Comparison of ENCODE assay signal across 1 cellular context in the genomic region with DNA sequence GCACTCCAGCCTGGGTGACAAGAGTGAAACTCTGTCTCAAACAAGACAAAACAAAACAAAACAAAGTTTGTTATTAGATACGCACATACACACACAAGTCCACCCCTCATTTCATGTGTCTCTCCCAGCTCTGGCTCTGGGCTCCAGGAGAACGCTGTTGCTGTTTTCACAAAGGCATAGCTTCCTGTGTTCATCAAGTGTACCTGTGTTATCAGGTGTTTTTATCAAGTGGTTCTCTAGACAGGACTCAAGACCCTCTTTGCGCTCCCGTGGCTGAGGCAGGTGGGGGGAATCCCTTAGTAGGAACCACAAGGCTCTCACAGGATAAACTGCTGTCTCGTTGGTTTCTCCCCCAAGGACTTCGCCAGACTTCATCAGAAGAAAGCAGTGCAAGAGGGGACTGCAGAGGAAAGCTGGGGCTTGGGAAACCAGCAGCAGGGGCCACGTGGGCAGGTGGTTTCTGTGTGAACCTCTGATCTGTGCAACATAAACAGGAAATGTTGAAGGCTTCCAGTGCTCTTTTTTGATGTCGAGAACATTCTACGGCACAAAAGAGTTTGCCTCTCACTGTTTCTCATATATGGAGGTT.
TF ChIP-seq lines count a peak whose summit lies in the region.

No MANE protein-coding gene starts in this region.

TF ChIP-seq in GM23338, 12 proteins besides CTCF, POLR2A, EP300 and RAD21 (continued from another document):
- TF ChIP-seq, protein P1, sequence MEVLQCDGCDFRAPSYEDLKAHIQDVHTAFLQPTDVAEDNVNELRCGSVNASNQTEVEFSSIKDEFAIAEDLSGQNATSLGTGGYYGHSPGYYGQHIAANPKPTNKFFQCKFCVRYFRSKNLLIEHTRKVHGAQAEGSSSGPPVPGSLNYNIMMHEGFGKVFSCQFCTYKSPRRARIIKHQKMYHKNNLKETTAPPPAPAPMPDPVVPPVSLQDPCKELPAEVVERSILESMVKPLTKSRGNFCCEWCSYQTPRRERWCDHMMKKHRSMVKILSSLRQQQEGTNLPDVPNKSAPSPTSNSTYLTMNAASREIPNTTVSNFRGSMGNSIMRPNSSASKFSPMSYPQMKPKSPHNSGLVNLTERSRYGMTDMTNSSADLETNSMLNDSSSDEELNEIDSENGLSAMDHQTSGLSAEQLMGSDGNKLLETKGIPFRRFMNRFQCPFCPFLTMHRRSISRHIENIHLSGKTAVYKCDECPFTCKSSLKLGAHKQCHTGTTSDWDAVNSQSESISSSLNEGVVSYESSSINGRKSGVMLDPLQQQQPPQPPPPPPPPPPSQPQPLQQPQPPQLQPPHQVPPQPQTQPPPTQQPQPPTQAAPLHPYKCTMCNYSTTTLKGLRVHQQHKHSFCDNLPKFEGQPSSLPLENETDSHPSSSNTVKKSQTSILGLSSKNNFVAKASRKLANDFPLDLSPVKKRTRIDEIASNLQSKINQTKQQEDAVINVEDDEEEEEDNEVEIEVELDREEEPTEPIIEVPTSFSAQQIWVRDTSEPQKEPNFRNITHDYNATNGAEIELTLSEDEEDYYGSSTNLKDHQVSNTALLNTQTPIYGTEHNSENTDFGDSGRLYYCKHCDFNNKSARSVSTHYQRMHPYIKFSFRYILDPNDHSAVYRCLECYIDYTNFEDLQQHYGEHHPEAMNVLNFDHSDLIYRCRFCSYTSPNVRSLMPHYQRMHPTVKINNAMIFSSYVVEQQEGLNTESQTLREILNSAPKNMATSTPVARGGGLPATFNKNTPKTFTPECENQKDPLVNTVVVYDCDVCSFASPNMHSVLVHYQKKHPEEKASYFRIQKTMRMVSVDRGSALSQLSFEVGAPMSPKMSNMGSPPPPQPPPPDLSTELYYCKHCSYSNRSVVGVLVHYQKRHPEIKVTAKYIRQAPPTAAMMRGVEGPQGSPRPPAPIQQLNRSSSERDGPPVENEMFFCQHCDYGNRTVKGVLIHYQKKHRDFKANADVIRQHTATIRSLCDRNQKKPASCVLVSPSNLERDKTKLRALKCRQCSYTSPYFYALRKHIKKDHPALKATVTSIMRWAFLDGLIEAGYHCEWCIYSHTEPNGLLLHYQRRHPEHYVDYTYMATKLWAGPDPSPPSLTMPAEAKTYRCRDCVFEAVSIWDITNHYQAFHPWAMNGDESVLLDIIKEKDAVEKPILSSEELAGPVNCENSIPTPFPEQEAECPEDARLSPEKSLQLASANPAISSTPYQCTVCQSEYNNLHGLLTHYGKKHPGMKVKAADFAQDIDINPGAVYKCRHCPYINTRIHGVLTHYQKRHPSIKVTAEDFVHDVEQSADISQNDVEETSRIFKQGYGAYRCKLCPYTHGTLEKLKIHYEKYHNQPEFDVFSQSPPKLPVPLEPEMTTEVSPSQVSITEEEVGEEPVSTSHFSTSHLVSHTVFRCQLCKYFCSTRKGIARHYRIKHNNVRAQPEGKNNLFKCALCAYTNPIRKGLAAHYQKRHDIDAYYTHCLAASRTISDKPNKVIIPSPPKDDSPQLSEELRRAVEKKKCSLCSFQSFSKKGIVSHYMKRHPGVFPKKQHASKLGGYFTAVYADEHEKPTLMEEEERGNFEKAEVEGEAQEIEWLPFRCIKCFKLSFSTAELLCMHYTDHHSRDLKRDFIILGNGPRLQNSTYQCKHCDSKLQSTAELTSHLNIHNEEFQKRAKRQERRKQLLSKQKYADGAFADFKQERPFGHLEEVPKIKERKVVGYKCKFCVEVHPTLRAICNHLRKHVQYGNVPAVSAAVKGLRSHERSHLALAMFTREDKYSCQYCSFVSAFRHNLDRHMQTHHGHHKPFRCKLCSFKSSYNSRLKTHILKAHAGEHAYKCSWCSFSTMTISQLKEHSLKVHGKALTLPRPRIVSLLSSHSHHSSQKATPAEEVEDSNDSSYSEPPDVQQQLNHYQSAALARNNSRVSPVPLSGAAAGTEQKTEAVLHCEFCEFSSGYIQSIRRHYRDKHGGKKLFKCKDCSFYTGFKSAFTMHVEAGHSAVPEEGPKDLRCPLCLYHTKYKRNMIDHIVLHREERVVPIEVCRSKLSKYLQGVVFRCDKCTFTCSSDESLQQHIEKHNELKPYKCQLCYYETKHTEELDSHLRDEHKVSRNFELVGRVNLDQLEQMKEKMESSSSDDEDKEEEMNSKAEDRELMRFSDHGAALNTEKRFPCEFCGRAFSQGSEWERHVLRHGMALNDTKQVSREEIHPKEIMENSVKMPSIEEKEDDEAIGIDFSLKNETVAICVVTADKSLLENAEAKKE (CRISPR knock-in tag; IDR thresholded peaks at IDR 0.05), result no peak
- TF ChIP-seq ZNF114 (CRISPR knock-in tag; IDR thresholded peaks at IDR 0.05) (no peak), EZH2phosphoT487 (IDR thresholded peaks at IDR 0.05; ENCODE audit: unreplicated experiment) (no peak), STAT1 (IDR thresholded peaks at IDR 0.05; ENCODE audit: unreplicated experiment) (no peak)
